22 cellular contexts compared by ENCODE assay signal in the genomic region with DNA sequence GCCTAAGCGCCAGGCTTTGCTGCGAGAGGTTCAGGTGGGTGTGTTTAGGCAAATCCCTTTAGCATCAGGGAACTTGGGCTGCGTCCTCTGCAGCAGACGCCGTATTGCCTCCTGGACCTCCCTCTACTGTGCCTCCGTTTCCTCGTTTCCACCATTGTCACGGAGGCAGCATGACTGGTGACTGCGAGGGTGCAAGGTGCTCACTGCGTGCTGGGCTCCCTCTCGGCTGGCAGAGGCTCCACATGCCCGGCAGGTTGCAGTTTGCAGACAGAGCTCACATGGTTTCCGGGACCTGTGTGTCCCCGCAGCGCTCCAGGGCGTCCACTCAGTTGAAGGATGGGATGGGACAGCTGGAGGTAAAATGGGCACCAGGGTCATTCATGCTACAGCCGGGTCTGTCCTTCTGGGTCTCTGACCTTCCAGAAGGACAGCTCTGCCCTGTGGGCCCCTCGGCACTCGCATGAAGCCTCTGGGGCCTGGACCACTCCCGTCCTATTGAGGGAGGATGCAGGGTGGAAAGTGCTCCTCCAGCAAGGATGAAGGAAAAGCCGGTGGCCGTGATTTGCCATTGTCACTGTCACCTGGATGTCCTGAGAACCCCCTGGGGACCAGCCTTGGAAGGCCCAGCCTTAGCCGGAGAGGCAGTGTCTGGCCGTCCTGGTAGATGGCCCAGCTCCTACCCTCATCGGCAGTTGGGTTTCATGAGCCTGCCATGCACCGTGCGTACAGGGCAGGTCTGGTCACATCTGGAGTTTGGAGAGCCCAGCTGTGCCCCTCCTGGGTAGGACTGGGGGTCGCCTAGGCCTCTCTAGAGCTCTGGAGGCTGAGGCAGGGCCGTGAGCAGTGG.
DNase-seq lines count a peak whose midpoint lies in the region; ATAC-seq, FAIRE-seq and TF ChIP-seq lines count a peak whose summit lies in the region.
"Had no signal": no experiment of that assay in that cellular context is flagged by ENCODE, and none has a peak within 500 bp of the region (broad histone marks: within the 10 kb centered on the region; RNA-seq: fewer than 3 reads in every experiment).

No MANE protein-coding gene starts in this region.

- TF ChIP-seq EP300 in H1 (IDR thresholded peaks at IDR 0.05; ENCODE audit: borderline replicate concordance in 1 of 2, low read depth in 2 of 2, low read length in 2 of 2): no peak

- H3K79me1 ChIP-seq in H1 (ENCODE audit: low read depth, low read length): no peaks in the 10 kb centered on the region

- H3K27ac ChIP-seq in H1 (ENCODE audit: low read depth, low read length) (no peak overlapping the region), tibial artery (no peak overlapping the region)
- H3K27ac ChIP-seq: skin epidermis, uterus had no signal

- H3K23ac ChIP-seq in H1 (ENCODE audit: insufficient read length): no peak overlapping the region

- H2BK15ac ChIP-seq in H1 (ENCODE audit: low read length): no peak overlapping the region

- no peak overlapping the region; the same call in 1 of the 2 replicates for H2AFZ ChIP-seq in H1 (ENCODE audit: low read length)

- H3K4me3 ChIP-seq in H1 (ENCODE audit: extremely low read depth in 1 of 4, insufficient read depth in 2 of 4, low read depth in 3 of 4, low read length in 4 of 4) (no peak overlapping the region), mucosa of descending colon (no peak overlapping the region), tibial artery (no peak overlapping the region)
- H3K4me3 ChIP-seq: skin epidermis, uterus had no signal

- no peak overlapping the region for H2BK20ac ChIP-seq in H1 (ENCODE audit: low read length)

- peak overlapping the region; percentile 53; the same call in 1 of the 2 replicates for H2BK12ac ChIP-seq in H1 (ENCODE audit: low read depth, low read length)

- no peak overlapping the region for H3K9ac ChIP-seq in H1 (replicated peaks in 1 of 4; ENCODE audit: extremely low read depth in 1 of 4, low read depth in 3 of 4, low read length in 3 of 4)

- no peak for TF ChIP-seq POLR2A in H1 (IDR thresholded peaks at IDR 0.05; ENCODE audit: control extremely low read depth in 1 of 2, low read depth in 2 of 2, low read length in 2 of 2)

- H3K56ac ChIP-seq in H1 (replicated peaks; ENCODE audit: insufficient read length, low read depth, low read length): no peak overlapping the region

- no peaks in the 10 kb centered on the region for H3K9me3 ChIP-seq in H1 (ENCODE audit: insufficient read depth in 2 of 2, low read depth in 1 of 2, low read length in 1 of 2)
- no peaks in the 10 kb centered on the region for H3K9me3 ChIP-seq in mucosa of descending colon
- no peaks in the 10 kb centered on the region for H3K9me3 ChIP-seq in tibial artery
- H3K9me3 ChIP-seq: Caco-2, uterus had no signal

- intact Hi-C loops in mucosa of descending colon (cut with DNase I, micrococcal nuclease): no loop called here
- intact Hi-C loops in tibial artery (cut with DNase I; ENCODE audit: low total_unique reads): no loop called here

- POLR2A ChIA-PET in H1 (lab: Charles Lee; ENCODE audit: partially characterized antibody): interaction anchor here (1.1 kb wide), 1 partner anchor 7 kb away, joined by 3 read pairs; no protein-coding TSS in a partner anchor

- 0 out of 2 replicates have a peak, but pooled peaks cover 3% of the 10 kb centered on the region for H3K23me2 ChIP-seq in H1 (ENCODE audit: low read depth, low read length)

- CTCF ChIA-PET in H1 (lab: Charles Lee; ENCODE audit: partially characterized antibody): interaction anchor here (1.3 kb wide), 2 partner anchors 10 to 424 kb away, joined by 4 read pairs; no protein-coding TSS in a partner anchor

- H3K4ac ChIP-seq in H1 (replicated peaks; ENCODE audit: insufficient read length, low read depth, low read length): no peak overlapping the region

- H3K36me3 ChIP-seq in H1 (ENCODE audit: control insufficient read depth in 2 of 4, insufficient read depth in 4 of 4, low read length in 3 of 4) (no peaks in the 10 kb centered on the region), mucosa of descending colon (ENCODE audit: low read depth) (no peaks in the 10 kb centered on the region), tibial artery (no peaks in the 10 kb centered on the region)
- H3K36me3 ChIP-seq: uterus had no signal

- TF ChIP-seq CTCF in H1 (IDR thresholded peaks at IDR 0.05; ENCODE audit: control extremely low read depth in 1 of 3, insufficient read depth in 1 of 3, low read depth in 1 of 3, low read length in 3 of 3) (no peak), mucosa of descending colon (IDR thresholded peaks at IDR 0.05) (no peak), tibial artery (IDR thresholded peaks at IDR 0.05) (no peak)

- no peak overlapping the region for H4K5ac ChIP-seq in H1 (ENCODE audit: insufficient read length, low read depth, low read length)

- H3K14ac ChIP-seq in H1 (ENCODE audit: insufficient read length): no peak overlapping the region

- H3K4me2 ChIP-seq in H1 (ENCODE audit: insufficient read depth in 1 of 2, low read depth in 2 of 2, low read length in 2 of 2): no peak overlapping the region

- no peak for FAIRE-seq in H1 (lab: Jason Lieb, UNC)
- FAIRE-seq: H54, RCC 7860 had no signal

- in situ Hi-C loops in KBM-7 (cut with MboI; ENCODE audit: low pct_unique_long_range_greater_than_20kb, low sequenced_read_pairs): no loop called here

- no peak overlapping the region for H3K18ac ChIP-seq in H1 (ENCODE audit: extremely low read depth, low read length)

- 86% methylated on average over 28 of the region's 29 CpGs; no CpG with 5 or more reads in 1 of the 2 experiments for WGBS in H1 (ENCODE audit: extremely low coverage in 1 of 2, insufficient coverage in 1 of 2, insufficient read length in 1 of 2, insufficient replicate concordance in 2 of 2, low coverage in 1 of 2, low lambda C conversion rate in 2 of 2, missing lambda C conversion rate in 1 of 2), 2 experiments

- H2AK5ac ChIP-seq in H1 (ENCODE audit: low read depth, low read length): no peak overlapping the region

- no peaks in the 10 kb centered on the region for H3K79me2 ChIP-seq in H1 (ENCODE audit: control insufficient read depth in 1 of 2, insufficient read depth in 2 of 2, low read length in 2 of 2)

- DNase-seq in activated naive CD4-positive, alpha-beta T cell treated with anti-CD3 and anti-CD28 coated beads, Interleukin-2, amount 50 U/mL, for 16 hours: peak; percentile 3
- DNase-seq in activated naive CD4-positive, alpha-beta T cell (lab: John Stamatoyannopoulos, UW): no peak
- DNase-seq in H1 (ENCODE audit: low read depth in 1 of 2, low spot score in 2 of 2): no peak
- DNase-seq in mucosa of descending colon: peak in 2 of 3 donors; percentile 28 to 36
- peak; percentile 17 to 54 for DNase-seq in tibial artery
- no peak for DNase-seq in NCI-H69 (lab: John Stamatoyannopoulos, UW)
- DNase-seq in KBM-7: no peak
- DNase-seq: activated CD4-positive, alpha-beta T cell treated with anti-CD3 and anti-CD28 coated beads, Interleukin-2, amount 10 ng/mL, durations not matched to agents 24 days and 14 days; activated CD8-positive, alpha-beta memory T cell treated with anti-CD3 and anti-CD28 coated beads, Interleukin-2, amount 10 ng/mL, durations not matched to agents 7 days and 5 days; activated naive CD8-positive, alpha-beta T cell treated with anti-CD3 and anti-CD28 coated beads for 36 hours; DMS79 treated with DMSO at 0.1 percent for 48 hours; KG1; MM.1S; NCI-H1436 treated with DMSO at 0.1 percent for 48 hours; stimulated activated CD4-positive, alpha-beta T cell treated with anti-CD3 and anti-CD28 coated beads, Interleukin-2, amount 100 ng/mL, for 24 hours; uterus had no signal

- H2BK5ac ChIP-seq in H1 (ENCODE audit: low read depth, low read length): peak overlapping the region; percentile 49; the same call in 1 of the 2 replicates

- TF ChIP-seq RAD21 in H1 (IDR thresholded peaks at IDR 0.05 in 1 of 2, conservative IDR thresholded peaks at IDR 0.05 in 1 of 2; ENCODE audit: low read depth in 2 of 2, low read length in 2 of 2): no peak

- H3K4me1 ChIP-seq in H1 (replicated peaks in 1 of 4; ENCODE audit: control insufficient read depth in 3 of 4, insufficient read depth in 4 of 4, low read length in 3 of 4): no peaks in the 10 kb centered on the region; a peak in 3 of 7 replicates
- peaks cover 32% of the 10 kb centered on the region for H3K4me1 ChIP-seq in mucosa of descending colon (ENCODE audit: low read depth)
- H3K4me1 ChIP-seq in tibial artery: no peaks in the 10 kb centered on the region
- H3K4me1 ChIP-seq: Caco-2, uterus had no signal

- H3K27me3 ChIP-seq in H1 (replicated peaks in 1 of 4; ENCODE audit: control insufficient read depth in 3 of 4, extremely low read depth in 1 of 4, insufficient read depth in 3 of 4, low read length in 3 of 4): no peaks in the 10 kb centered on the region
- H3K27me3 ChIP-seq in tibial artery: peaks cover 0 to 44% of the 10 kb centered on the region in 2 donors
- H3K27me3 ChIP-seq: uterus had no signal

- H2BK120ac ChIP-seq in H1 (replicated peaks; ENCODE audit: low read depth, low read length): no peak overlapping the region

- H4K20me1 ChIP-seq in H1 (replicated peaks in 1 of 2; ENCODE audit: control insufficient read depth in 1 of 2, insufficient read depth in 2 of 2, low read length in 2 of 2): no peaks in the 10 kb centered on the region

- H4K91ac ChIP-seq in H1 (replicated peaks; ENCODE audit: insufficient read length, low read length): no peak overlapping the region

- ATAC-seq in mucosa of descending colon (no peak), GM19463 (IDR thresholded peaks at IDR 0.05; ENCODE audit: unreplicated experiment) (no peak)
- ATAC-seq: activated CD8-positive, alpha-beta memory T cell treated with anti-CD3 and anti-CD28 coated beads, Interleukin-2, amount 10 ng/mL, durations not matched to agents 7 days and 5 days; T-helper 17 cell had no signal

- peak overlapping the region; percentile 90; the same call in 1 of the 2 replicates for H4K8ac ChIP-seq in H1 (ENCODE audit: extremely low read depth, insufficient read depth, low read length)

TF ChIP-seq in H1, 55 proteins besides CTCF, POLR2A, EP300 and RAD21 (continues in another document):
- TF ChIP-seq TCF12 (IDR thresholded peaks at IDR 0.05; ENCODE audit: low read depth, low read length): no peak
- TF ChIP-seq CREB1 (IDR thresholded peaks at IDR 0.05): no peak
- TF ChIP-seq ASH2L (IDR thresholded peaks at IDR 0.05; ENCODE audit: low read length): no peak
- TF ChIP-seq YY1 (IDR thresholded peaks at IDR 0.05; ENCODE audit: low read depth, low read length): no peak
- no peak for TF ChIP-seq GTF2F1 (IDR thresholded peaks at IDR 0.05; ENCODE audit: borderline replicate concordance, low read depth, low read length)
- TF ChIP-seq BRCA1 (IDR thresholded peaks at IDR 0.05; ENCODE audit: low read depth, low read length): no peak
- no peak for TF ChIP-seq KDM4A (IDR thresholded peaks at IDR 0.05; ENCODE audit: low read depth, low read length, severe bottlenecking)
- no peak for TF ChIP-seq RNF2 (IDR thresholded peaks at IDR 0.05; ENCODE audit: borderline replicate concordance, low read depth, low read length, missing control alignments, poor library complexity, severe bottlenecking)
- no peak for TF ChIP-seq SP2 (IDR thresholded peaks at IDR 0.05; ENCODE audit: low read length)
- TF ChIP-seq POLR2AphosphoS5 (IDR thresholded peaks at IDR 0.05; ENCODE audit: low read depth, low read length): no peak

Comparison
In these comparisons a context has a peak if more than half of its experiments do, and no peak if none do; other contexts are left out.
1. DNase-seq: peak in activated naive CD4-positive, alpha-beta T cell treated with anti-CD3 and anti-CD28 coated beads, Interleukin-2, amount 50 U/mL, for 16 hours (single experiment), mucosa of descending colon (2 of 3) and tibial artery (2 of 2); none in activated naive CD4-positive, alpha-beta T cell (0 of 4), H1 (0 of 2), NCI-H69 (single experiment) and KBM-7 (single experiment).